ENCODE assay signal across 18 cellular contexts in the genomic region with DNA sequence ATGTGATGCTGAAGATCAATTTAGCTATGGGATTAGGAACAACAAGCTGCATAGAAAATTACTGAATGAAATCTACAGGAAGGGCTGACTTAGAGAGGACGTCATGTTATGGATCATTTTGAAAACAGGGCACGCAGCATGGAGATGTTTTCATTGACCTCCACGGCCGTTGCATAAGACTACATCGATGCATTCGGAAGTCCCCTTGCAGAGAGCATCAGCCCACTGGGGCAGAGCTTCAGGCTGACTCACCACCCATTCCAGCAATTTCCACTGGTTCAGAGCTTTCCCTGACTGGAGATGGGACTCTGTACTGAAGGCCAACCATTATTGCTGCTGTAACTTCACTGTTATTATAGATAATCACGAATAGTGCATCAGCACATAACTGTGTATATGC.
A peak's percentile ranks its signal among the peaks of the same experiment; 100 is the strongest.
DNase-seq lines count a peak whose midpoint lies in the region; ATAC-seq and TF ChIP-seq lines count a peak whose summit lies in the region.
"Had no signal": no experiment of that assay in that cellular context is flagged by ENCODE, and none has a peak within 500 bp of the region (broad histone marks: within the 10 kb centered on the region; RNA-seq: fewer than 3 reads in every experiment).

No MANE protein-coding gene starts in this region.

- no peaks in the 10 kb centered on the region for H3K36me3 Mint-ChIP-seq in CD8-positive, alpha-beta memory T cell
- H3K36me3 Mint-ChIP-seq: CD14-positive monocyte had no signal

- H3K36me3 ChIP-seq in ACC112 (ENCODE audit: insufficient read depth, low read length): no peaks in the 10 kb centered on the region
- H3K36me3 ChIP-seq in CD8-positive, alpha-beta memory T cell (ENCODE audit: insufficient read depth, low read length): no peaks in the 10 kb centered on the region

- no peaks in the 10 kb centered on the region for H3K79me2 ChIP-seq in ACC112 (ENCODE audit: control insufficient read depth, insufficient read depth, low read length, unreplicated experiment)

- DNase-seq in T1000 (lab: John Stamatoyannopoulos, UW) (peak; percentile 59), cardiac fibroblast (ENCODE audit: low read depth in 2 of 2) (peak; percentile 35 to 79), kidney tubule cell (ENCODE audit: low spot score) (peak; percentile 23), erythroblast (lab: John Stamatoyannopoulos, UW) (no peak), NCI-H510A treated with DMSO at 0.1 percent for 48 hours (lab: John Stamatoyannopoulos, UW) (no peak)
- no peak for DNase-seq in CD8-positive, alpha-beta memory T cell
- DNase-seq: GOT3, NCI-H1092 treated with DMSO at 0.1 percent for 48 hours, NCI-H1694, NCI-H446, NCI-H774, Right ventricle myocardium superior had no signal

- CTCF ChIA-PET in CD8-positive, alpha-beta memory T cell (lab: Charles Lee): no interaction called here

- peak overlapping the region; percentile 60 for H3K27ac ChIP-seq in ACC112 (ENCODE audit: low read depth, low read length)
- H3K27ac ChIP-seq in CD8-positive, alpha-beta memory T cell (ENCODE audit: low read depth, low read length): no peak overlapping the region
- H3K27ac ChIP-seq: KMS-11 had no signal

- no peaks in the 10 kb centered on the region for H3K27me3 ChIP-seq in ACC112 (ENCODE audit: insufficient read depth, low read length)
- no peaks in the 10 kb centered on the region for H3K27me3 ChIP-seq in CD8-positive, alpha-beta memory T cell (ENCODE audit: insufficient read depth, low read length, poor library complexity, severe bottlenecking)

- ATAC-seq in GM21515 (IDR thresholded peaks at IDR 0.05; ENCODE audit: unreplicated experiment): no peak

- H3K27me3 Mint-ChIP-seq in CD8-positive, alpha-beta memory T cell: peaks cover 0 to 3% of the 10 kb centered on the region in 2 donors

- no peaks in the 10 kb centered on the region for H3K9me3 Mint-ChIP-seq in CD8-positive, alpha-beta memory T cell
- H3K9me3 Mint-ChIP-seq: HFFc6 had no signal

- no peaks in the 10 kb centered on the region for H3K4me1 Mint-ChIP-seq in CD8-positive, alpha-beta memory T cell

- peaks cover 19% of the 10 kb centered on the region for H3K4me1 ChIP-seq in ACC112 (ENCODE audit: control insufficient read depth, insufficient read depth, low read length, unreplicated experiment)
- no peaks in the 10 kb centered on the region for H3K4me1 ChIP-seq in CD8-positive, alpha-beta memory T cell (ENCODE audit: insufficient read depth, low read length)

- H3K4me3 ChIP-seq in ACC112 (ENCODE audit: low read depth, low read length) (no peak overlapping the region), cardiac fibroblast (replicated peaks in 1 of 2; ENCODE audit: low read depth in 2 of 2, low read length in 2 of 2) (no peak overlapping the region)
- no peak overlapping the region for H3K4me3 ChIP-seq in CD8-positive, alpha-beta memory T cell (ENCODE audit: low read length)

- no peak for TF ChIP-seq POLR2A in erythroblast (IDR thresholded peaks at IDR 0.05; ENCODE audit: low read length)

- no peak overlapping the region for H3K27ac Mint-ChIP-seq in CD8-positive, alpha-beta memory T cell
- H3K27ac Mint-ChIP-seq: CD14-positive monocyte, HFFc6 had no signal

- POLR2A ChIA-PET in CD8-positive, alpha-beta memory T cell (lab: Charles Lee): no interaction called here

- H3K4me3 Mint-ChIP-seq in CD8-positive, alpha-beta memory T cell: no peak overlapping the region
- H3K4me3 Mint-ChIP-seq: CD14-positive monocyte, HFFc6 had no signal

- no peak for TF ChIP-seq CTCF in cardiac fibroblast (IDR thresholded peaks at IDR 0.05; ENCODE audit: low read depth, low read length)

- no peaks in the 10 kb centered on the region for H3K9me3 ChIP-seq in CD8-positive, alpha-beta memory T cell (ENCODE audit: low read length)
- H3K9me3 ChIP-seq: Caco-2 had no signal

- no peak overlapping the region for H2AFZ ChIP-seq in ACC112 (ENCODE audit: low read length, unreplicated experiment)

Comparison
In these comparisons a context has a peak if more than half of its experiments do, and no peak if none do; other contexts are left out.
1. DNase-seq: peak in T1000 (single experiment), cardiac fibroblast (2 of 2) and kidney tubule cell (single experiment); none in erythroblast (0 of 2), NCI-H510A treated with DMSO at 0.1 percent for 48 hours (single experiment) and CD8-positive, alpha-beta memory T cell (0 of 5).